15 cellular contexts compared by ENCODE assay signal in genomic region chr17:9072626-9073339, GRCh38. TPM values are rescaled to one million over a fixed set of nuclear protein-coding genes. Genes with fewer than 3 reads are reported as not detected.
DNase-seq lines count a peak whose midpoint lies in the region; ATAC-seq and TF ChIP-seq lines count a peak whose summit lies in the region.
"Had no signal": no experiment of that assay in that cellular context is flagged by ENCODE, and none has a peak within 500 bp of the region (broad histone marks: within the 10 kb centered on the region; RNA-seq: fewer than 3 reads in every experiment).

No MANE protein-coding gene starts in this region.

- intact Hi-C loops in tibial artery (cut with DNase I; ENCODE audit: low total_unique reads) = no loop called here

- ATAC-seq in GM21526 (IDR thresholded peaks at IDR 0.05; ENCODE audit: low FRiP score, unreplicated experiment) (no peak), GM21360 (IDR thresholded peaks at IDR 0.05; ENCODE audit: unreplicated experiment) (no peak)
- ATAC-seq: activated T-cell treated with anti-CD3 and anti-CD28 coated beads, Interleukin-2, amount 50 U/mL, for 4 hours; natural killer cell; T-cell had no signal

- no peak overlapping the region for H3K4me3 ChIP-seq in SK-N-SH (ENCODE audit: low read depth in 2 of 2, low read length in 1 of 2)
- no peak overlapping the region for H3K4me3 ChIP-seq in fibroblast of the aortic adventitia (ENCODE audit: low read depth, low read length)
- H3K4me3 ChIP-seq in mucosa of rectum (ENCODE audit: low read length in 2 of 2) = no peak overlapping the region
- peak overlapping the region; percentile 4 to 16 for H3K4me3 ChIP-seq in tibial artery

- H4K20me1 ChIP-seq in SK-N-SH (ENCODE audit: insufficient read depth) = no peaks in the 10 kb centered on the region

- POLR2A ChIA-PET in SK-N-SH (lab: Yijun Ruan, JAX) = no interaction called here

- H3K4me1 ChIP-seq in SK-N-SH (ENCODE audit: control insufficient read depth in 1 of 2, insufficient read depth in 2 of 2, low read depth in 1 of 2, low read length in 1 of 2) (no peaks in the 10 kb centered on the region), mucosa of rectum (ENCODE audit: control insufficient read depth in 2 of 2, insufficient read depth in 2 of 2, low read length in 2 of 2) (peaks cover 4 to 6% of the 10 kb centered on the region in 2 donors), tibial artery (peaks cover 0 to 51% (median 18%) of the 10 kb centered on the region in 4 donors)

- no peak for DNase-seq in SK-N-SH
- DNase-seq in fibroblast of the aortic adventitia (ENCODE audit: low read depth) = peak; percentile 34
- DNase-seq in tibial artery = peak; percentile 68 to 85
- no peak for DNase-seq in foreskin melanocyte
- DNase-seq in iPS-NIHi7 (ENCODE audit: extremely low spot score) = no peak
- DNase-seq: activated CD4-positive, alpha-beta T cell treated with anti-CD3 and anti-CD28 coated beads for 1 hour; activated T-cell treated with anti-CD3 and anti-CD28 coated beads, Interleukin-2, amount 50 U/mL, for 4 hours; natural killer cell; NCI-H2107; stimulated activated CD8-positive, alpha-beta memory T cell treated with anti-CD3 and anti-CD28 coated beads, Interleukin-4, amount 100 ng/mL, for 48 hours; T-cell had no signal

- TF ChIP-seq RAD21 in SK-N-SH (IDR thresholded peaks at IDR 0.05; ENCODE audit: low read length) = no peak

- CTCF ChIA-PET in SK-N-SH (lab: Yijun Ruan, JAX) = no interaction called here

- H3K36me3 ChIP-seq in SK-N-SH (replicated peaks in 1 of 2; ENCODE audit: control insufficient read depth in 1 of 2, insufficient read depth in 2 of 2, low read length in 1 of 2) = no peaks in the 10 kb centered on the region
- H3K36me3 ChIP-seq in mucosa of rectum (ENCODE audit: control insufficient read depth in 2 of 2, insufficient read depth in 2 of 2, low read length in 2 of 2) = no peaks in the 10 kb centered on the region
- no peaks in the 10 kb centered on the region for H3K36me3 ChIP-seq in tibial artery

- H3K9me2 ChIP-seq in SK-N-SH = no peaks in the 10 kb centered on the region

- no peaks in the 10 kb centered on the region for H3K9me3 ChIP-seq in SK-N-SH
- H3K9me3 ChIP-seq in mucosa of rectum (ENCODE audit: control insufficient read depth in 2 of 2, low read length in 2 of 2) = no peaks in the 10 kb centered on the region
- no peaks in the 10 kb centered on the region for H3K9me3 ChIP-seq in tibial artery

- H3K4me2 ChIP-seq in SK-N-SH = 0 out of 2 replicates have a peak overlapping the region, but pooled peaks have one; percentile 11

- no peak for TF ChIP-seq EP300 in SK-N-SH (IDR thresholded peaks at IDR 0.05; ENCODE audit: borderline replicate concordance in 1 of 2, low read depth in 1 of 2, low read length in 1 of 2)

- H2AFZ ChIP-seq in SK-N-SH (ENCODE audit: low read depth) = no peak overlapping the region

- H3K79me2 ChIP-seq in SK-N-SH (ENCODE audit: insufficient read depth) = no peaks in the 10 kb centered on the region

- H3K27ac ChIP-seq in SK-N-SH (ENCODE audit: low read depth in 2 of 2, low read length in 1 of 2) = no peak overlapping the region
- peak overlapping the region; percentile 11 to 17 for H3K27ac ChIP-seq in mucosa of rectum (ENCODE audit: low read depth in 2 of 2, low read length in 2 of 2)
- peak overlapping the region; percentile 59 to 73 for H3K27ac ChIP-seq in tibial artery
- H3K27ac ChIP-seq: HL-60 had no signal

- H3K9ac ChIP-seq in SK-N-SH = no peak overlapping the region
- no peak overlapping the region for H3K9ac ChIP-seq in mucosa of rectum (ENCODE audit: low read depth in 1 of 2, low read length in 2 of 2)

- H3K27me3 ChIP-seq in SK-N-SH (ENCODE audit: insufficient read depth) (peaks cover 18% of the 10 kb centered on the region; the same call in 1 of the 2 replicates), mucosa of rectum (ENCODE audit: control insufficient read depth in 2 of 2, insufficient read depth in 2 of 2, low read length in 2 of 2) (no peaks in the 10 kb centered on the region), tibial artery (no peaks in the 10 kb centered on the region)

- TF ChIP-seq CTCF in SK-N-SH (IDR thresholded peaks at IDR 0.05) (no peak), fibroblast of the aortic adventitia (IDR thresholded peaks at IDR 0.05; ENCODE audit: insufficient read depth, low read length) (no peak), tibial artery (IDR thresholded peaks at IDR 0.05) (no peak)

- 26% methylated on average over 15 of the region's 19 CpGs for WGBS in SK-N-SH (ENCODE audit: low lambda C conversion rate)

- no peaks in the 10 kb centered on the region for H3F3A ChIP-seq in SK-N-SH (replicated peaks; ENCODE audit: insufficient read depth)

TF ChIP-seq in SK-N-SH, 30 proteins besides CTCF, POLR2A, EP300 and RAD21:
- no peak for TF ChIP-seq EZH2phosphoT487 (IDR thresholded peaks at IDR 0.05; ENCODE audit: borderline replicate concordance, low read depth)
- no peak for TF ChIP-seq JUND (IDR thresholded peaks at IDR 0.05)
- TF ChIP-seq MXI1 (IDR thresholded peaks at IDR 0.05; ENCODE audit: low read depth, low read length) = no peak
- no peak for TF ChIP-seq IRF3 (IDR thresholded peaks at IDR 0.05; ENCODE audit: low read depth, low read length)
- no peak for TF ChIP-seq RFX5 (IDR thresholded peaks at IDR 0.05; ENCODE audit: low read length)
- TF ChIP-seq, protein P1, sequence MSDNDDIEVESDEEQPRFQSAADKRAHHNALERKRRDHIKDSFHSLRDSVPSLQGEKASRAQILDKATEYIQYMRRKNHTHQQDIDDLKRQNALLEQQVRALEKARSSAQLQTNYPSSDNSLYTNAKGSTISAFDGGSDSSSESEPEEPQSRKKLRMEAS (IDR thresholded peaks at IDR 0.05; ENCODE audit: low read depth) = no peak
- no peak for TF ChIP-seq MEF2A (IDR thresholded peaks at IDR 0.05; ENCODE audit: borderline replicate concordance, low read depth)
- TF ChIP-seq SIN3A (IDR thresholded peaks at IDR 0.05; ENCODE audit: borderline replicate concordance, low read depth, low read length) = no peak
- TF ChIP-seq RXRA (IDR thresholded peaks at IDR 0.05; ENCODE audit: borderline replicate concordance, low read depth) = no peak
- TF ChIP-seq TAF1 (IDR thresholded peaks at IDR 0.05; ENCODE audit: borderline replicate concordance, low read depth, low read length) = no peak
- TF ChIP-seq, protein P2, sequence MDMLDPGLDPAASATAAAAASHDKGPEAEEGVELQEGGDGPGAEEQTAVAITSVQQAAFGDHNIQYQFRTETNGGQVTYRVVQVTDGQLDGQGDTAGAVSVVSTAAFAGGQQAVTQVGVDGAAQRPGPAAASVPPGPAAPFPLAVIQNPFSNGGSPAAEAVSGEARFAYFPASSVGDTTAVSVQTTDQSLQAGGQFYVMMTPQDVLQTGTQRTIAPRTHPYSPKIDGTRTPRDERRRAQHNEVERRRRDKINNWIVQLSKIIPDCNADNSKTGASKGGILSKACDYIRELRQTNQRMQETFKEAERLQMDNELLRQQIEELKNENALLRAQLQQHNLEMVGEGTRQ (IDR thresholded peaks at IDR 0.05; ENCODE audit: borderline replicate concordance, low read depth, low read length) = no peak
- no peak for TF ChIP-seq NRF1 (IDR thresholded peaks at IDR 0.05; ENCODE audit: low read depth, low read length)
- no peak for TF ChIP-seq TEAD4 (IDR thresholded peaks at IDR 0.05; ENCODE audit: borderline replicate concordance, insufficient read depth)
- TF ChIP-seq, protein P3, sequence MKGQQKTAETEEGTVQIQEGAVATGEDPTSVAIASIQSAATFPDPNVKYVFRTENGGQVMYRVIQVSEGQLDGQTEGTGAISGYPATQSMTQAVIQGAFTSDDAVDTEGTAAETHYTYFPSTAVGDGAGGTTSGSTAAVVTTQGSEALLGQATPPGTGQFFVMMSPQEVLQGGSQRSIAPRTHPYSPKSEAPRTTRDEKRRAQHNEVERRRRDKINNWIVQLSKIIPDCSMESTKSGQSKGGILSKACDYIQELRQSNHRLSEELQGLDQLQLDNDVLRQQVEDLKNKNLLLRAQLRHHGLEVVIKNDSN (IDR thresholded peaks at IDR 0.05; ENCODE audit: borderline replicate concordance, low read depth) = no peak
- no peak for TF ChIP-seq ELF1 (IDR thresholded peaks at IDR 0.05)
- no peak for TF ChIP-seq YY1 (IDR thresholded peaks at IDR 0.05; ENCODE audit: low read depth)
- no peak for TF ChIP-seq FOXJ3 (CRISPR knock-in tag; IDR thresholded peaks at IDR 0.05)

RNA-seq across cellular contexts. Expression of gene NTN1, which starts 51.5 kb away (rescaled TPM):
- 0.03 and 0.05 TPM in 2 replicates for polyA plus RNA-seq in SK-N-SH (2012; rRNA removed)
- polyA plus RNA-seq in SK-N-SH (2012; cell fraction: cytosol; rRNA removed) = 0.01 and 0.07 TPM in 2 replicates
- 0.01 and 0.05 TPM in 2 replicates for polyA plus RNA-seq in SK-N-SH (2012; cell fraction: nucleus; rRNA removed)
- total RNA-seq in fibroblast of the aortic adventitia (ENCODE audit: low replicate concordance) = 0.33 and 0.81 TPM in 2 replicates

Comparison
In these comparisons a context has a peak if more than half of its experiments do, and no peak if none do; other contexts are left out.
1. DNase-seq: peak in fibroblast of the aortic adventitia (single experiment) and tibial artery (2 of 2); none in SK-N-SH (single experiment), foreskin melanocyte (single experiment) and iPS-NIHi7 (single experiment).
2. H3K27ac ChIP-seq: peak in mucosa of rectum (2 of 2) and tibial artery (2 of 2); none in SK-N-SH (0 of 2).
3. H3K4me3 ChIP-seq: peak in tibial artery (2 of 2); none in SK-N-SH (0 of 2), fibroblast of the aortic adventitia (single experiment) and mucosa of rectum (0 of 2).